1 cellular context compared by ENCODE assay signal in the genomic region with DNA sequence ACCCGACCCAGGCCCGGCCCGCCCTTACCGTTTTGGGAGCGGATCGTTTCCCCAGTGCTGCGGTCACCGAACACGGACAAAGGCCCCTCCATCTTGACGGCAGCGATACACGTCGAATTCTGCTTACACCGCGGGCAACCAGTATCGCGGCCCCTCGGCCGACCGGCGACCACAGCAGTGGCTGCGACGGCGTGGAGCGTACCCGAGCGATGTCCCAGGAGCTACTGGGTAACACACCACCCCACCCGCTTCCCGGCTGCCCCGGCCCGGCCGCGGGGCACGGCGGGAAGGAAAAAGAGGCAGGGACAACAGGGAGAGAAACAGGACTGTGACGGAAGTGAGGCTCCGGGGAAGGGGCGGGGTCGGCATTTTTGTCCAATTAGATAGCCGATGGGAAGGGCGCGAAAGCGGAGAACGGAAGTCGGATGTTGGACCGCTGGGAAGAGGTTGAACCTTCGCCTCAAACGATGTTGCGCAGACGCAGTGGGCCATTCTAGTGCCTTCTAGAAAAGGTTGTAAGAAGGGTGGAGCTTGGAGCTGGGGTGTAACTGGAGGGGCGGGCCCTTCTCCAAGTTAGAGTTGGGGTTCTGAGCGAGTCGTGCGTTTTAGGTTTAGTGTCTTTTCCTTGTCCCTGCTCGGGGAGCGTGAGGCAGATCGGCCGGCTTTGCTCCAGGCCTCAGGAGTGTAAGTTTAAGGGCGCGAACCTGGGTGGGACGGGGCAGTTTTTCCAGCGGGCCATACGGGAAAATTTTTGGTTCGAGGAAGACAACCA.
TF ChIP-seq lines count a peak whose summit lies in the region.

A gene (minus strand): TSS at position 226 of the 772 bp plus-strand sequence. CDS start 134 bp downstream, at position 92.

TF ChIP-seq in HepG2, 621 proteins besides CTCF, POLR2A, EP300 and RAD21 (continued from another document and continues in another):
- TF ChIP-seq PCBP1 (IDR thresholded peaks at IDR 0.05; ENCODE audit: borderline replicate concordance, low read depth, low read length) (peak; percentile 60; the same call in 1 of the 2 replicates), ZNF816 (CRISPR knock-in tag; IDR thresholded peaks at IDR 0.05; ENCODE audit: borderline replicate concordance) (no peak; the same call in 1 of the 2 replicates), ZNF746 (CRISPR knock-in tag; IDR thresholded peaks at IDR 0.05) (no peak), KDM5A (IDR thresholded peaks at IDR 0.05; ENCODE audit: borderline replicate concordance, low read length) (peak; percentile 88; the same call in 1 of the 2 replicates), POLR2G (IDR thresholded peaks at IDR 0.05; ENCODE audit: low read depth, low read length) (peak; percentile 90), ATM (IDR thresholded peaks at IDR 0.05; ENCODE audit: borderline replicate concordance) (no peak), MZF1 (CRISPR knock-in tag; IDR thresholded peaks at IDR 0.05; ENCODE audit: borderline replicate concordance) (no peak; the same call in 1 of the 2 replicates), TARDBP (CRISPR knock-in tag; IDR thresholded peaks at IDR 0.05) (peak; percentile 77; the same call in 1 of the 2 replicates), AGO1 (IDR thresholded peaks at IDR 0.05; ENCODE audit: low read depth, low read length, poor library complexity, severe bottlenecking) (no peak), NFE2L1 (CRISPR knock-in tag; IDR thresholded peaks at IDR 0.05; ENCODE audit: borderline replicate concordance) (no peak), KDM3A (CRISPR knock-in tag; IDR thresholded peaks at IDR 0.05; ENCODE audit: low read depth) (no peak), DNMT3B (CRISPR knock-in tag; conservative IDR thresholded peaks at IDR 0.05) (0 out of 2 replicates have a peak, but pooled peaks have one; percentile 86), ZNF768 (CRISPR knock-in tag; IDR thresholded peaks at IDR 0.05) (peak; percentile 64), ZNF10 (CRISPR knock-in tag; IDR thresholded peaks at IDR 0.05; ENCODE audit: borderline replicate concordance, low read depth) (no peak), ZNF775 (CRISPR knock-in tag; IDR thresholded peaks at IDR 0.05; ENCODE audit: borderline replicate concordance) (no peak), NKX3-1 (CRISPR knock-in tag; IDR thresholded peaks at IDR 0.05) (peak; percentile 34; the same call in 1 of the 2 replicates), XRCC5 (optimal IDR thresholded peaks at IDR 0.05; ENCODE audit: low read length) (peak; percentile 53), ZNF607 (CRISPR knock-in tag; IDR thresholded peaks at IDR 0.05; ENCODE audit: borderline replicate concordance) (peak; percentile 93), DMAP1 (CRISPR knock-in tag; IDR thresholded peaks at IDR 0.05) (peak; percentile 62; the same call in 1 of the 2 replicates), ZFP90 (CRISPR knock-in tag; IDR thresholded peaks at IDR 0.05; ENCODE audit: borderline replicate concordance) (no peak; the same call in 1 of the 2 replicates), ZBTB42 (CRISPR knock-in tag; IDR thresholded peaks at IDR 0.05) (peak; percentile 95), SP140L (CRISPR knock-in tag; IDR thresholded peaks at IDR 0.05; ENCODE audit: borderline replicate concordance) (0 out of 2 replicates have a peak, but pooled peaks have one; percentile 12), ZSCAN25 (CRISPR knock-in tag; IDR thresholded peaks at IDR 0.05) (no peak), ZNF530 (CRISPR knock-in tag; IDR thresholded peaks at IDR 0.05; ENCODE audit: low read depth) (0 out of 2 replicates have a peak, but pooled peaks have one; percentile 83), ZNF562 (CRISPR knock-in tag; IDR thresholded peaks at IDR 0.05; ENCODE audit: borderline replicate concordance) (peak; percentile 74; the same call in 1 of the 2 replicates), SOX5 (CRISPR knock-in tag; IDR thresholded peaks at IDR 0.05; ENCODE audit: borderline replicate concordance) (peak; percentile 66), CAMTA2 (CRISPR knock-in tag; IDR thresholded peaks at IDR 0.05; ENCODE audit: borderline replicate concordance) (peak; percentile 94), POLR2AphosphoS5 (IDR thresholded peaks at IDR 0.05; ENCODE audit: low read depth, low read length) (peak; percentile 94), ZNF124 (CRISPR knock-in tag; IDR thresholded peaks at IDR 0.05) (peak; percentile 30; the same call in 1 of the 2 replicates), EHMT2 (IDR thresholded peaks at IDR 0.05; ENCODE audit: borderline replicate concordance, low read depth, low read length) (no peak), ZBTB3 (CRISPR knock-in tag; IDR thresholded peaks at IDR 0.05; ENCODE audit: borderline replicate concordance, low read depth) (no peak; the same call in 1 of the 2 replicates), FOXK2 (IDR thresholded peaks at IDR 0.05) (peak; percentile 97), SRSF4 (IDR thresholded peaks at IDR 0.05; ENCODE audit: low read depth, low read length, poor library complexity, severe bottlenecking) (no peak), GFI1 (CRISPR knock-in tag; IDR thresholded peaks at IDR 0.05; ENCODE audit: borderline replicate concordance) (peak; percentile 74; the same call in 1 of the 2 replicates), PHF8 (CRISPR knock-in tag; IDR thresholded peaks at IDR 0.05) (peak; percentile 97), ZMAT3 (CRISPR knock-in tag; conservative IDR thresholded peaks at IDR 0.05) (peak; percentile 24; the same call in 1 of the 2 replicates)
- TF ChIP-seq, protein P1, sequence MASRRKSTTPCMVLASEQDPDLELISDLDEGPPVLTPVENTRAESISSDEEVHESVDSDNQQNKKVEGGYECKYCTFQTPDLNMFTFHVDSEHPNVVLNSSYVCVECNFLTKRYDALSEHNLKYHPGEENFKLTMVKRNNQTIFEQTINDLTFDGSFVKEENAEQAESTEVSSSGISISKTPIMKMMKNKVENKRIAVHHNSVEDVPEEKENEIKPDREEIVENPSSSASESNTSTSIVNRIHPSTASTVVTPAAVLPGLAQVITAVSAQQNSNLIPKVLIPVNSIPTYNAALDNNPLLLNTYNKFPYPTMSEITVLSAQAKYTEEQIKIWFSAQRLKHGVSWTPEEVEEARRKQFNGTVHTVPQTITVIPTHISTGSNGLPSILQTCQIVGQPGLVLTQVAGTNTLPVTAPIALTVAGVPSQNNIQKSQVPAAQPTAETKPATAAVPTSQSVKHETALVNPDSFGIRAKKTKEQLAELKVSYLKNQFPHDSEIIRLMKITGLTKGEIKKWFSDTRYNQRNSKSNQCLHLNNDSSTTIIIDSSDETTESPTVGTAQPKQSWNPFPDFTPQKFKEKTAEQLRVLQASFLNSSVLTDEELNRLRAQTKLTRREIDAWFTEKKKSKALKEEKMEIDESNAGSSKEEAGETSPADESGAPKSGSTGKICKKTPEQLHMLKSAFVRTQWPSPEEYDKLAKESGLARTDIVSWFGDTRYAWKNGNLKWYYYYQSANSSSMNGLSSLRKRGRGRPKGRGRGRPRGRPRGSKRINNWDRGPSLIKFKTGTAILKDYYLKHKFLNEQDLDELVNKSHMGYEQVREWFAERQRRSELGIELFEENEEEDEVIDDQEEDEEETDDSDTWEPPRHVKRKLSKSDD (CRISPR knock-in tag; IDR thresholded peaks at IDR 0.05; ENCODE audit: low read depth): peak; percentile 51
- TF ChIP-seq, protein P2, sequence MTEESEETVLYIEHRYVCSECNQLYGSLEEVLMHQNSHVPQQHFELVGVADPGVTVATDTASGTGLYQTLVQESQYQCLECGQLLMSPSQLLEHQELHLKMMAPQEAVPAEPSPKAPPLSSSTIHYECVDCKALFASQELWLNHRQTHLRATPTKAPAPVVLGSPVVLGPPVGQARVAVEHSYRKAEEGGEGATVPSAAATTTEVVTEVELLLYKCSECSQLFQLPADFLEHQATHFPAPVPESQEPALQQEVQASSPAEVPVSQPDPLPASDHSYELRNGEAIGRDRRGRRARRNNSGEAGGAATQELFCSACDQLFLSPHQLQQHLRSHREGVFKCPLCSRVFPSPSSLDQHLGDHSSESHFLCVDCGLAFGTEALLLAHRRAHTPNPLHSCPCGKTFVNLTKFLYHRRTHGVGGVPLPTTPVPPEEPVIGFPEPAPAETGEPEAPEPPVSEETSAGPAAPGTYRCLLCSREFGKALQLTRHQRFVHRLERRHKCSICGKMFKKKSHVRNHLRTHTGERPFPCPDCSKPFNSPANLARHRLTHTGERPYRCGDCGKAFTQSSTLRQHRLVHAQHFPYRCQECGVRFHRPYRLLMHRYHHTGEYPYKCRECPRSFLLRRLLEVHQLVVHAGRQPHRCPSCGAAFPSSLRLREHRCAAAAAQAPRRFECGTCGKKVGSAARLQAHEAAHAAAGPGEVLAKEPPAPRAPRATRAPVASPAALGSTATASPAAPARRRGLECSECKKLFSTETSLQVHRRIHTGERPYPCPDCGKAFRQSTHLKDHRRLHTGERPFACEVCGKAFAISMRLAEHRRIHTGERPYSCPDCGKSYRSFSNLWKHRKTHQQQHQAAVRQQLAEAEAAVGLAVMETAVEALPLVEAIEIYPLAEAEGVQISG (CRISPR knock-in tag; IDR thresholded peaks at IDR 0.05): peak; percentile 87
- TF ChIP-seq, protein P3, sequence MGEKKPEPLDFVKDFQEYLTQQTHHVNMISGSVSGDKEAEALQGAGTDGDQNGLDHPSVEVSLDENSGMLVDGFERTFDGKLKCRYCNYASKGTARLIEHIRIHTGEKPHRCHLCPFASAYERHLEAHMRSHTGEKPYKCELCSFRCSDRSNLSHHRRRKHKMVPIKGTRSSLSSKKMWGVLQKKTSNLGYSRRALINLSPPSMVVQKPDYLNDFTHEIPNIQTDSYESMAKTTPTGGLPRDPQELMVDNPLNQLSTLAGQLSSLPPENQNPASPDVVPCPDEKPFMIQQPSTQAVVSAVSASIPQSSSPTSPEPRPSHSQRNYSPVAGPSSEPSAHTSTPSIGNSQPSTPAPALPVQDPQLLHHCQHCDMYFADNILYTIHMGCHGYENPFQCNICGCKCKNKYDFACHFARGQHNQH (CRISPR knock-in tag; IDR thresholded peaks at IDR 0.05): peak; percentile 75; the same call in 1 of the 2 replicates
- TF ChIP-seq, protein P4, sequence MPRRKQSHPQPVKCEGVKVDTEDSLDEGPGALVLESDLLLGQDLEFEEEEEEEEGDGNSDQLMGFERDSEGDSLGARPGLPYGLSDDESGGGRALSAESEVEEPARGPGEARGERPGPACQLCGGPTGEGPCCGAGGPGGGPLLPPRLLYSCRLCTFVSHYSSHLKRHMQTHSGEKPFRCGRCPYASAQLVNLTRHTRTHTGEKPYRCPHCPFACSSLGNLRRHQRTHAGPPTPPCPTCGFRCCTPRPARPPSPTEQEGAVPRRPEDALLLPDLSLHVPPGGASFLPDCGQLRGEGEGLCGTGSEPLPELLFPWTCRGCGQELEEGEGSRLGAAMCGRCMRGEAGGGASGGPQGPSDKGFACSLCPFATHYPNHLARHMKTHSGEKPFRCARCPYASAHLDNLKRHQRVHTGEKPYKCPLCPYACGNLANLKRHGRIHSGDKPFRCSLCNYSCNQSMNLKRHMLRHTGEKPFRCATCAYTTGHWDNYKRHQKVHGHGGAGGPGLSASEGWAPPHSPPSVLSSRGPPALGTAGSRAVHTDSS (CRISPR knock-in tag; conservative IDR thresholded peaks at IDR 0.05): no peak
- TF ChIP-seq, protein P5, sequence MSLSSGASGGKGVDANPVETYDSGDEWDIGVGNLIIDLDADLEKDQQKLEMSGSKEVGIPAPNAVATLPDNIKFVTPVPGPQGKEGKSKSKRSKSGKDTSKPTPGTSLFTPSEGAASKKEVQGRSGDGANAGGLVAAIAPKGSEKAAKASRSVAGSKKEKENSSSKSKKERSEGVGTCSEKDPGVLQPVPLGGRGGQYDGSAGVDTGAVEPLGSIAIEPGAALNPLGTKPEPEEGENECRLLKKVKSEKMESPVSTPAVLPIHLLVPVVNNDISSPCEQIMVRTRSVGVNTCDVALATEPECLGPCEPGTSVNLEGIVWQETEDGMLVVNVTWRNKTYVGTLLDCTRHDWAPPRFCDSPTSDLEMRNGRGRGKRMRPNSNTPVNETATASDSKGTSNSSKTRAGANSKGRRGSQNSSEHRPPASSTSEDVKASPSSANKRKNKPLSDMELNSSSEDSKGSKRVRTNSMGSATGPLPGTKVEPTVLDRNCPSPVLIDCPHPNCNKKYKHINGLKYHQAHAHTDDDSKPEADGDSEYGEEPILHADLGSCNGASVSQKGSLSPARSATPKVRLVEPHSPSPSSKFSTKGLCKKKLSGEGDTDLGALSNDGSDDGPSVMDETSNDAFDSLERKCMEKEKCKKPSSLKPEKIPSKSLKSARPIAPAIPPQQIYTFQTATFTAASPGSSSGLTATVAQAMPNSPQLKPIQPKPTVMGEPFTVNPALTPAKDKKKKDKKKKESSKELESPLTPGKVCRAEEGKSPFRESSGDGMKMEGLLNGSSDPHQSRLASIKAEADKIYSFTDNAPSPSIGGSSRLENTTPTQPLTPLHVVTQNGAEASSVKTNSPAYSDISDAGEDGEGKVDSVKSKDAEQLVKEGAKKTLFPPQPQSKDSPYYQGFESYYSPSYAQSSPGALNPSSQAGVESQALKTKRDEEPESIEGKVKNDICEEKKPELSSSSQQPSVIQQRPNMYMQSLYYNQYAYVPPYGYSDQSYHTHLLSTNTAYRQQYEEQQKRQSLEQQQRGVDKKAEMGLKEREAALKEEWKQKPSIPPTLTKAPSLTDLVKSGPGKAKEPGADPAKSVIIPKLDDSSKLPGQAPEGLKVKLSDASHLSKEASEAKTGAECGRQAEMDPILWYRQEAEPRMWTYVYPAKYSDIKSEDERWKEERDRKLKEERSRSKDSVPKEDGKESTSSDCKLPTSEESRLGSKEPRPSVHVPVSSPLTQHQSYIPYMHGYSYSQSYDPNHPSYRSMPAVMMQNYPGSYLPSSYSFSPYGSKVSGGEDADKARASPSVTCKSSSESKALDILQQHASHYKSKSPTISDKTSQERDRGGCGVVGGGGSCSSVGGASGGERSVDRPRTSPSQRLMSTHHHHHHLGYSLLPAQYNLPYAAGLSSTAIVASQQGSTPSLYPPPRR (CRISPR knock-in tag; IDR thresholded peaks at IDR 0.05; ENCODE audit: borderline replicate concordance): 0 out of 2 replicates have a peak, but pooled peaks have one; percentile 37
- TF ChIP-seq, protein P6, sequence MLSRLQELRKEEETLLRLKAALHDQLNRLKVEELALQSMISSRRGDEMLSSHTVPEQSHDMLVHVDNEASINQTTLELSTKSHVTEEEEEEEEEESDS (CRISPR knock-in tag; IDR thresholded peaks at IDR 0.05; ENCODE audit: borderline replicate concordance): 0 out of 2 replicates have a peak, but pooled peaks have one; percentile 67
- TF ChIP-seq, protein P7, sequence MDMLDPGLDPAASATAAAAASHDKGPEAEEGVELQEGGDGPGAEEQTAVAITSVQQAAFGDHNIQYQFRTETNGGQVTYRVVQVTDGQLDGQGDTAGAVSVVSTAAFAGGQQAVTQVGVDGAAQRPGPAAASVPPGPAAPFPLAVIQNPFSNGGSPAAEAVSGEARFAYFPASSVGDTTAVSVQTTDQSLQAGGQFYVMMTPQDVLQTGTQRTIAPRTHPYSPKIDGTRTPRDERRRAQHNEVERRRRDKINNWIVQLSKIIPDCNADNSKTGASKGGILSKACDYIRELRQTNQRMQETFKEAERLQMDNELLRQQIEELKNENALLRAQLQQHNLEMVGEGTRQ (IDR thresholded peaks at IDR 0.05; ENCODE audit: low read depth, low read length): no peak
- TF ChIP-seq, protein P7 (CRISPR knock-in tag; IDR thresholded peaks at IDR 0.05; ENCODE audit: borderline replicate concordance): no peak; the same call in 1 of the 2 replicates
- TF ChIP-seq, protein P8, sequence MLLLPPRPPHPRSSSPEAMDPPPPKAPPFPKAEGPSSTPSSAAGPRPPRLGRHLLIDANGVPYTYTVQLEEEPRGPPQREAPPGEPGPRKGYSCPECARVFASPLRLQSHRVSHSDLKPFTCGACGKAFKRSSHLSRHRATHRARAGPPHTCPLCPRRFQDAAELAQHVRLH (CRISPR knock-in tag; IDR thresholded peaks at IDR 0.05; ENCODE audit: borderline replicate concordance, low read depth): peak; percentile 34
